In the genomic region with DNA sequence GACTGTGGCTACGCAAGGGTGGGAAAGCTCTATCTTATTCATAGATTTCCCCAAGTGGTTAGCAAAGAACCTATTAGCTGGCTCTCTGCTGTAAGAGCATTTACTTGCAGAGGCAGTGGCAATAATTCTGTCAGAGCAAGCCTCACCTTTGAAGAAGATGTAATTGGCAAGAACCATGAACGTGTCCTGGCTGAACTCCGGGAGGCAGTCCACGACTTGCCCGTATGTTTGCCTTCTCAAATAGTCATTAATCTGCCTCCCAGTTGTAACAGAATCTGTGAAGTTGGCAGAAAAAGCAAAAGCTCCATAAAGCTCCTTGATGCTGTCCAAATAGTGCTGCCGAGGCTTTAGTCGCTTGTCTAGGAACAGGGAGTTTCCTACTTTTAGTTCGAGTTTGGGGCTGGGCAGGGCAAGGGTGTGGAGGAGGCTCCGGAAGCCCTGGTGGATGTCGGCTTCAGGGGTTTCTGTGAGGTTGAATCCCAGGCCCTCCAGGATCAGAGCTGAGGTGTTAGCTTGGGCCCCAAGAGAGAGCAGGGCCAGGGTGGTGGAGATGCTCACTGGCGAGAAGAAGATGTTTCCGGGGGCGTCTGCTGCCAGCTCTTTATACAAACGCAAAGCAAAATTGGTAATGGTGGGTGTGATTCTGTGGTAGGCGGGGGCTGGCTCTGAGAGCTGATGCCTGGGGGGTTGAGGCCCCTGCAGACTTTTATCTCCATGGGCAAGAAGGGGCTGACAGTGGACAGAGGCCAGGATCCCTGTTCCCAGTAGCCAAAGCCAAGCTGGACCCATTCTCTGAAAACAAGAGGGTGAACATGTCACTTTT, we compare ENCODE assay signal across 16 cellular contexts. TPM values are rescaled to one million over a fixed set of nuclear protein-coding genes. Genes with fewer than 3 reads are reported as not detected.
"Had no signal": no experiment of that assay in that cellular context is flagged by ENCODE, and none has a peak within 500 bp of the region (broad histone marks: within the 10 kb centered on the region; RNA-seq: fewer than 3 reads in every experiment).

No MANE protein-coding gene starts in this region.

- H3K27ac ChIP-seq: left lung, stomach, uterus had no signal

- H3K4me3 ChIP-seq: left lung, stomach, uterus had no signal

- H3K36me3 ChIP-seq: left lung, stomach, uterus had no signal

- ATAC-seq: effector memory CD8-positive, alpha-beta T cell; left lung had no signal

- H3K4me1 ChIP-seq: left lung, stomach, uterus had no signal

- H3K27me3 ChIP-seq: uterus had no signal

- H3K9me3 ChIP-seq: left lung, stomach, uterus had no signal

- DNase-seq: activated CD4-positive, alpha-beta T cell treated with anti-CD3 and anti-CD28 coated beads, Interleukin-2, amount 50 U/mL, for 4 hours; activated CD4-positive, CD25-positive, alpha-beta regulatory T cell treated with anti-CD3 and anti-CD28 coated beads, Interleukin-2, amount 50 U/mL, for 72 hours; activated effector memory CD4-positive, alpha-beta T cell treated with anti-CD3 and anti-CD28 coated beads, Interleukin-2, amount 50 U/mL, for 16 hours; activated T-cell treated with anti-CD3 and anti-CD28 coated beads, Interleukin-2, amount 50 U/mL, for 1 hour; effector memory CD8-positive, alpha-beta T cell; erythroblast; foreskin fibroblast; left lung; mesenchymal stem cell; stimulated activated CD4-positive, alpha-beta T cell treated with anti-CD3 and anti-CD28 coated beads, Interleukin-15, amount 100 ng/mL, for 24 hours; stimulated activated CD4-positive, alpha-beta T cell treated with anti-CD3 and anti-CD28 coated beads, Interleukin-4, amount 100 ng/mL, for 24 hours; stomach; uterus had no signal

RNA-seq across cellular contexts. Expression of a gene that starts 4.4 kb away (rescaled TPM):
- total RNA-seq: left lung, osteoblast, renal cortical epithelial cell, skeletal muscle tissue, stomach, uterus had no signal

RNA-seq across cellular contexts. Expression of a gene that starts 27.8 kb away (rescaled TPM):
- total RNA-seq: left lung, renal cortical epithelial cell, skeletal muscle tissue, stomach, uterus had no signal
